16 cellular contexts compared by ENCODE assay signal in genomic region chr5:123610209-123610608, GRCh38.
A peak's percentile ranks its signal among the peaks of the same experiment; 100 is the strongest.
DNase-seq lines count a peak whose midpoint lies in the region; ATAC-seq and TF ChIP-seq lines count a peak whose summit lies in the region.
"Had no signal": no experiment of that assay in that cellular context is flagged by ENCODE, and none has a peak within 500 bp of the region (broad histone marks: within the 10 kb centered on the region; RNA-seq: fewer than 3 reads in every experiment).

No MANE protein-coding gene starts in this region.

- no peaks in the 10 kb centered on the region for H3K27me3 Mint-ChIP-seq in activated naive CD4-positive, alpha-beta T cell treated with anti-CD3 and anti-CD28 coated beads, Interleukin-2, amount 50 U/mL, for 24 hours
- no peaks in the 10 kb centered on the region for H3K27me3 Mint-ChIP-seq in activated naive CD4-positive, alpha-beta T cell treated with anti-CD3 and anti-CD28 coated beads, Interleukin-2, amount 10 ng/mL, durations not matched to agents 7 days and 5 days
- H3K27me3 Mint-ChIP-seq in T-cell: no peaks in the 10 kb centered on the region
- H3K27me3 Mint-ChIP-seq: activated naive CD8-positive, alpha-beta T cell treated with anti-CD3 and anti-CD28 coated beads, Interleukin-2, amount 50 U/mL, for 24 hours; stimulated activated naive B cell treated with anti-CD40 and anti-IgM and Interleukin-4, amounts not matched to agents 10 μg/mL and 1 μg/mL and 100 μg/mL, for 72 hours; type B pancreatic cell had no signal

- POLR2A ChIA-PET in T-cell (lab: Charles Lee): interaction anchor here (0.6 to 1.2 kb wide), 3 partner anchors 93 to 187 kb away, joined by 3 to 8 read pairs (median 4); partner anchors contain the start of gene CEP120 (in 2 of the 2)

- H3K36me3 Mint-ChIP-seq in activated naive CD4-positive, alpha-beta T cell treated with anti-CD3 and anti-CD28 coated beads, Interleukin-2, amount 50 U/mL, for 24 hours: peaks cover 7% of the 10 kb centered on the region
- H3K36me3 Mint-ChIP-seq in activated naive CD4-positive, alpha-beta T cell treated with anti-CD3 and anti-CD28 coated beads, Interleukin-2, amount 10 ng/mL, durations not matched to agents 7 days and 5 days: peaks cover 11% of the 10 kb centered on the region
- peaks cover 20% of the 10 kb centered on the region for H3K36me3 Mint-ChIP-seq in T-cell

- H3K9me3 ChIP-seq in body of pancreas: no peaks in the 10 kb centered on the region
- H3K9me3 ChIP-seq: heart left ventricle had no signal

- ATAC-seq in T-cell (replicated peaks in 1 of 4) (no peak), HG02884 (IDR thresholded peaks at IDR 0.05; ENCODE audit: unreplicated experiment) (no peak), body of pancreas (no peak)
- ATAC-seq: activated naive CD8-positive, alpha-beta T cell treated with anti-CD3 and anti-CD28 coated beads, Interleukin-2, amount 50 U/mL, for 24 hours; Right ventricle myocardium inferior had no signal

- CTCF ChIA-PET in activated naive CD4-positive, alpha-beta T cell treated with anti-CD3 and anti-CD28 coated beads, Interleukin-2, amount 10 ng/mL, durations not matched to agents 7 days and 5 days (lab: Charles Lee): interaction anchor here (0.7 to 2.3 kb wide), 7 partner anchors 10 to 493 kb away, joined by 3 to 14 read pairs (median 3); partner anchors contain the start of gene CEP120
- CTCF ChIA-PET in T-cell (lab: Charles Lee): interaction anchor here (0.6 to 3.3 kb wide), 18 partner anchors 16 to 1248 kb away, joined by 3 to 38 read pairs (median 4); partner anchors contain the start of gene CEP120 (in 2 of the 2)

- H3K4me3 Mint-ChIP-seq in activated naive CD4-positive, alpha-beta T cell treated with anti-CD3 and anti-CD28 coated beads, Interleukin-2, amount 50 U/mL, for 24 hours: no peak overlapping the region
- no peak overlapping the region for H3K4me3 Mint-ChIP-seq in activated naive CD4-positive, alpha-beta T cell treated with anti-CD3 and anti-CD28 coated beads, Interleukin-2, amount 10 ng/mL, durations not matched to agents 7 days and 5 days
- H3K4me3 Mint-ChIP-seq in T-cell: no peak overlapping the region
- H3K4me3 Mint-ChIP-seq: activated naive CD8-positive, alpha-beta T cell treated with anti-CD3 and anti-CD28 coated beads, Interleukin-2, amount 50 U/mL, for 24 hours; H9; stimulated activated naive B cell treated with anti-CD40 and anti-IgM and Interleukin-4, amounts not matched to agents 10 μg/mL and 1 μg/mL and 100 μg/mL, for 72 hours; type B pancreatic cell had no signal

- peaks cover 6% of the 10 kb centered on the region for H3K4me1 Mint-ChIP-seq in activated naive CD4-positive, alpha-beta T cell treated with anti-CD3 and anti-CD28 coated beads, Interleukin-2, amount 50 U/mL, for 24 hours
- H3K4me1 Mint-ChIP-seq in activated naive CD4-positive, alpha-beta T cell treated with anti-CD3 and anti-CD28 coated beads, Interleukin-2, amount 10 ng/mL, durations not matched to agents 7 days and 5 days: no peaks in the 10 kb centered on the region
- H3K4me1 Mint-ChIP-seq in T-cell: peaks cover 0 to 4% (median 4%) of the 10 kb centered on the region in 3 donors
- H3K4me1 Mint-ChIP-seq: H9 had no signal

- no peaks in the 10 kb centered on the region for H3K36me3 ChIP-seq in body of pancreas (replicated peaks in 1 of 2; ENCODE audit: insufficient read depth in 1 of 2, low read depth in 2 of 2)

- no peak overlapping the region for H3K27ac ChIP-seq in body of pancreas
- H3K27ac ChIP-seq: heart left ventricle had no signal

- H3K27me3 ChIP-seq in body of pancreas: no peaks in the 10 kb centered on the region
- H3K27me3 ChIP-seq: heart left ventricle had no signal

- DNase-seq in activated naive CD4-positive, alpha-beta T cell treated with anti-CD3 and anti-CD28 coated beads, Interleukin-2, amount 10 ng/mL, durations not matched to agents 7 days and 5 days: no peak
- no peak for DNase-seq in T-cell
- peak; percentile 1 to 21 for DNase-seq in foreskin fibroblast
- no peak for DNase-seq in NCI-H2107 treated with DMSO at 0.1 percent for 48 hours (lab: John Stamatoyannopoulos, UW; ENCODE audit: unreplicated experiment)
- DNase-seq in body of pancreas: no peak
- DNase-seq in AG20443 (ENCODE audit: low spot score): no peak
- DNase-seq: activated CD4-positive, alpha-beta T cell treated with anti-CD3 and anti-CD28 coated beads for 48 hours; activated naive CD8-positive, alpha-beta T cell treated with anti-CD3 and anti-CD28 coated beads, Interleukin-2, amount 50 U/mL, for 24 hours; H9; heart left ventricle; NCI-H1092; stimulated activated naive B cell treated with anti-CD40 and anti-IgM and Interleukin-4, amounts not matched to agents 10 μg/mL and 1 μg/mL and 100 μg/mL, for 72 hours had no signal

- H3K4me3 ChIP-seq in foreskin fibroblast (ENCODE audit: low read depth in 1 of 2, low read length in 2 of 2): no peak overlapping the region
- H3K4me3 ChIP-seq in body of pancreas: no peak overlapping the region
- H3K4me3 ChIP-seq: heart left ventricle had no signal

- TF ChIP-seq POLR2A in body of pancreas (IDR thresholded peaks at IDR 0.05): no peak

- no peaks in the 10 kb centered on the region for H3K4me1 ChIP-seq in body of pancreas

- no peaks in the 10 kb centered on the region for H3K9me3 Mint-ChIP-seq in activated naive CD4-positive, alpha-beta T cell treated with anti-CD3 and anti-CD28 coated beads, Interleukin-2, amount 50 U/mL, for 24 hours
- no peaks in the 10 kb centered on the region for H3K9me3 Mint-ChIP-seq in activated naive CD4-positive, alpha-beta T cell treated with anti-CD3 and anti-CD28 coated beads, Interleukin-2, amount 10 ng/mL, durations not matched to agents 7 days and 5 days
- no peaks in the 10 kb centered on the region for H3K9me3 Mint-ChIP-seq in T-cell
- H3K9me3 Mint-ChIP-seq: activated naive CD8-positive, alpha-beta T cell treated with anti-CD3 and anti-CD28 coated beads, Interleukin-2, amount 50 U/mL, for 24 hours; H9; stimulated activated naive B cell treated with anti-CD40 and anti-IgM and Interleukin-4, amounts not matched to agents 10 μg/mL and 1 μg/mL and 100 μg/mL, for 72 hours; type B pancreatic cell had no signal

- no peak for TF ChIP-seq CTCF in foreskin fibroblast (IDR thresholded peaks at IDR 0.05; ENCODE audit: low read depth, low read length)
- no peak for TF ChIP-seq CTCF in body of pancreas (IDR thresholded peaks at IDR 0.05)

- WGBS in body of pancreas, 2 donors: 90 to 91% methylated on average over 2 of the region's 2 CpGs

- intact Hi-C loops in body of pancreas (cut with DNase I): loop anchor here (10.0 kb wide), 1 partner anchor 1095 kb away; no protein-coding TSS in a partner anchor

- peak overlapping the region; percentile 36 for H3K27ac Mint-ChIP-seq in activated naive CD4-positive, alpha-beta T cell treated with anti-CD3 and anti-CD28 coated beads, Interleukin-2, amount 50 U/mL, for 24 hours
- H3K27ac Mint-ChIP-seq in activated naive CD4-positive, alpha-beta T cell treated with anti-CD3 and anti-CD28 coated beads, Interleukin-2, amount 10 ng/mL, durations not matched to agents 7 days and 5 days: no peak overlapping the region
- H3K27ac Mint-ChIP-seq in T-cell: peak overlapping the region; percentile 36 to 57
- H3K27ac Mint-ChIP-seq: activated naive CD8-positive, alpha-beta T cell treated with anti-CD3 and anti-CD28 coated beads, Interleukin-2, amount 50 U/mL, for 24 hours; type B pancreatic cell had no signal

Comparison
In these comparisons a context has a peak if more than half of its experiments do, and no peak if none do; other contexts are left out.
1. DNase-seq: peak in foreskin fibroblast (2 of 2); none in activated naive CD4-positive, alpha-beta T cell treated with anti-CD3 and anti-CD28 coated beads, Interleukin-2, amount 10 ng/mL, durations not matched to agents 7 days and 5 days (single experiment), T-cell (0 of 34), NCI-H2107 treated with DMSO at 0.1 percent for 48 hours (single experiment), body of pancreas (0 of 4) and AG20443 (single experiment).